In the genomic region with DNA sequence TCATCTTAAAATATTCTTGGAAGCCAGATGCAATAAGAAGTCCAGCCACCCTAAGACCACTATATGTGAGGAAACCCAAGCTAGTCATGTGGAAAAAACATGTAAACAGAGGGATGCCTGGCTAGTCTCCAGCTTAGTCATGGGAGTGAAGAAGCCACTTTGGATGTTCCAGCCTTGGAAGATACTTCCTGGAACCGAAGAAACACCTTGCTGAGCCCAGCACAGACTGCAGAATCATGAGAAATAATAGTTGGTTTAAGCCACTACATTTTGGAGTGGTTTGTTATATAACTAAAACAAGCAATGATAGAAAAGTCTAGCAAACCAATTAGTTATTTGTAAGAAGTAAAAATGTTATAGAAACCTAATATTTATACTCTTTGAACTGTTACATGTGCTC, we compare ENCODE assay signal across 19 cellular contexts. TPM values are rescaled to one million over a fixed set of nuclear protein-coding genes. Genes with fewer than 3 reads are reported as not detected.
DNase-seq lines count a peak whose midpoint lies in the region; ATAC-seq, FAIRE-seq and TF ChIP-seq lines count a peak whose summit lies in the region.
"Had no signal": no experiment of that assay in that cellular context is flagged by ENCODE, and none has a peak within 500 bp of the region (broad histone marks: within the 10 kb centered on the region; RNA-seq: fewer than 3 reads in every experiment).

No MANE protein-coding gene starts in this region.

- H3K27ac ChIP-seq in HepG2 (ENCODE audit: extremely low read length, insufficient read depth, low read length) (no peak overlapping the region), right lobe of liver (no peak overlapping the region)
- H3K27ac ChIP-seq: 22Rv1; A549; BLaER1 treated with 17β-estradiol and CSF1 and Interleukin-3, amounts not matched to agents 10 nM and 100 nM; C4-2B had no signal

- no peaks in the 10 kb centered on the region for H4K20me1 ChIP-seq in HepG2 (ENCODE audit: insufficient read depth, low read length)

- H3K4me2 ChIP-seq in HepG2 (ENCODE audit: low read depth, low read length): no peak overlapping the region
- H3K4me2 ChIP-seq: A549; BLaER1 treated with 17β-estradiol and CSF1 and Interleukin-3, amounts not matched to agents 10 nM and 100 nM had no signal

- CTCF ChIA-PET in HepG2 (lab: Yijun Ruan, JAX; ENCODE audit: low intra/inter-chr PET ratio, low total read pairs): no interaction called here

- POLR2A ChIA-PET in HepG2 (lab: Yijun Ruan, JAX): no interaction called here

- TF ChIP-seq EP300 in HepG2 (IDR thresholded peaks at IDR 0.05; ENCODE audit: low read depth in 2 of 2, low read length in 2 of 2): no peak
- TF ChIP-seq EP300 in HepG2 (CRISPR knock-in tag; IDR thresholded peaks at IDR 0.05; ENCODE audit: borderline replicate concordance): no peak

- BruUV-seq in HepG2 (replicated peaks; lab: Mats Ljungman, UMichigan): no TSS peak

- H3K9me3 ChIP-seq in HepG2 (ENCODE audit: low read length): peaks cover 4% of the 10 kb centered on the region; the same call in 1 of the 2 replicates
- H3K9me3 ChIP-seq in right lobe of liver: no peaks in the 10 kb centered on the region
- peaks cover 11% of the 10 kb centered on the region for H3K9me3 ChIP-seq in adipocyte (ENCODE audit: control insufficient read depth, low read length)

- H3K27me3 ChIP-seq in HepG2 (ENCODE audit: control insufficient read depth in 1 of 2, insufficient read depth in 2 of 2, low read length in 2 of 2) (no peaks in the 10 kb centered on the region; a peak in 1 of 5 replicates), right lobe of liver (no peaks in the 10 kb centered on the region), adipocyte (replicated peaks; ENCODE audit: control insufficient read depth, insufficient read depth, low read length) (no peaks in the 10 kb centered on the region)
- H3K27me3 ChIP-seq: BLaER1 treated with 17β-estradiol and CSF1 and Interleukin-3, amounts not matched to agents 10 nM and 100 nM had no signal

- no peak for TF ChIP-seq RAD21 in HepG2 (CRISPR knock-in tag; IDR thresholded peaks at IDR 0.05)

- H3K4me3 ChIP-seq in HepG2 (replicated peaks in 1 of 3; ENCODE audit: insufficient read depth in 1 of 3, low read depth in 2 of 3, low read length in 3 of 3) (no peak overlapping the region), right lobe of liver (no peak overlapping the region), adipocyte (ENCODE audit: low read length) (peak overlapping the region; percentile 36)
- H3K4me3 ChIP-seq: A549; BLaER1 treated with 17β-estradiol and CSF1 and Interleukin-3, amounts not matched to agents 10 nM and 100 nM had no signal

- peaks cover 5% of the 10 kb centered on the region for H3K79me2 ChIP-seq in HepG2 (ENCODE audit: insufficient read depth, low read length)

- H2AFZ ChIP-seq in HepG2 (ENCODE audit: low read length): no peak overlapping the region

- no peak for ATAC-seq in HepG2
- no peak for ATAC-seq in right lobe of liver
- ATAC-seq: A549; CD8-positive, alpha-beta T cell had no signal

- in situ Hi-C loops in HepG2 (cut with HindIII; ENCODE audit: extremely low pct_ligation_motif_present, low pct_unique_long_range_greater_than_20kb): no loop called here

- 96% methylated on average over 1 of the region's 1 CpG for WGBS in HepG2 (ENCODE audit: low lambda C conversion rate)
- 83% methylated on average over 1 of the region's 1 CpG for WGBS in right lobe of liver (ENCODE audit: insufficient coverage, low coverage, low lambda C conversion rate, missing lambda C conversion rate)

- FAIRE-seq in HepG2 (lab: Jason Lieb, UNC): no peak
- FAIRE-seq: A549, D721Med, G401.6, GM12891 had no signal

- intact Hi-C loops in HepG2 (cut with micrococcal nuclease; ENCODE audit: unreplicated experiment) (no loop called here), right lobe of liver (cut with DNase I) (no loop called here)

- H3K4me1 ChIP-seq in HepG2 (ENCODE audit: insufficient read depth, low read length) (no peaks in the 10 kb centered on the region), right lobe of liver (no peaks in the 10 kb centered on the region), adipocyte (ENCODE audit: control insufficient read depth, insufficient read depth, low read length) (peaks cover 7% of the 10 kb centered on the region)
- H3K4me1 ChIP-seq: A549; BLaER1 treated with 17β-estradiol and CSF1 and Interleukin-3, amounts not matched to agents 10 nM and 100 nM had no signal

- H3K36me3 ChIP-seq in HepG2 (replicated peaks in 1 of 2; ENCODE audit: control insufficient read depth in 1 of 2, insufficient read depth in 2 of 2, low read length in 2 of 2): peaks cover 2 to 63% of the 10 kb centered on the region in 2 experiments; a peak in 4 of 5 replicates
- peaks cover 0 to 44% (median 14%) of the 10 kb centered on the region in 4 donors for H3K36me3 ChIP-seq in right lobe of liver
- H3K36me3 ChIP-seq in adipocyte (ENCODE audit: control insufficient read depth, insufficient read depth, low read length, severe bottlenecking): peaks cover 69% of the 10 kb centered on the region

- no peak for TF ChIP-seq CTCF in HepG2 (CRISPR knock-in tag; IDR thresholded peaks at IDR 0.05)
- no peak for TF ChIP-seq CTCF in right lobe of liver (IDR thresholded peaks at IDR 0.05)

- no peak for TF ChIP-seq POLR2A in HepG2 (IDR thresholded peaks at IDR 0.05; ENCODE audit: insufficient read depth in 1 of 2, low read depth in 2 of 2, low read length in 2 of 2)
- no peak for TF ChIP-seq POLR2A in right lobe of liver (IDR thresholded peaks at IDR 0.05)

- H3K9ac ChIP-seq in HepG2 (ENCODE audit: insufficient read depth, low read depth, low read length) (no peak overlapping the region), adipocyte (ENCODE audit: low read length) (no peak overlapping the region)
- H3K9ac ChIP-seq: BLaER1 treated with 17β-estradiol and CSF1 and Interleukin-3, amounts not matched to agents 10 nM and 100 nM had no signal

- no peak for DNase-seq in HepG2 (ENCODE audit: low spot score)
- DNase-seq in right lobe of liver: no peak
- no peak for DNase-seq in adipocyte (ENCODE audit: low read depth)
- no peak for DNase-seq in inferior parietal cortex (ENCODE audit: extremely low spot score)
- DNase-seq in H4 (ENCODE audit: low spot score): no peak
- DNase-seq: AML-193; Caco-2; Calu3; CD4-positive, alpha-beta T cell; CD8-positive, alpha-beta T cell; DMS79 treated with DMSO at 0.1 percent for 48 hours; GF-D8 had no signal

TF ChIP-seq in HepG2, 621 proteins besides CTCF, POLR2A, EP300 and RAD21 (continues in another document):
- no peak for TF ChIP-seq TSC22D2 (CRISPR knock-in tag; IDR thresholded peaks at IDR 0.05; ENCODE audit: borderline replicate concordance)
- TF ChIP-seq PAX8 (CRISPR knock-in tag; IDR thresholded peaks at IDR 0.05; ENCODE audit: borderline replicate concordance): no peak

RNA-seq across cellular contexts. Expression of a gene that starts 12.6 kb away (rescaled TPM):
- 22.0 and 35.5 TPM in 2 replicates for total RNA-seq in HepG2 (2016; rRNA removed; fragmentation: Illumina TruSeq; extraction: Trizol)
- 4.9 and 5.7 TPM in 2 replicates for total RNA-seq in HepG2 (2016; cell fraction: cytosol; rRNA removed; fragmentation: Illumina TruSeq; extraction: Trizol; ENCODE audit: low read depth)
- total RNA-seq in HepG2 (2016; cell fraction: insoluble cytoplasmic fraction; rRNA removed; fragmentation: Illumina TruSeq; extraction: Trizol): 21.2 and 34.5 TPM in 2 replicates
- 6.9 and 7.5 TPM in 2 replicates for total RNA-seq in HepG2 (2016; cell fraction: membrane; rRNA removed; fragmentation: Illumina TruSeq; extraction: Trizol)
- 18.3 and 18.6 TPM in 2 replicates for total RNA-seq in HepG2 (2016; cell fraction: nucleus; rRNA removed; fragmentation: Illumina TruSeq; extraction: Trizol)
- polyA plus RNA-seq in HepG2 (2011; rRNA removed): 1.6 and 1.9 TPM in 2 replicates
- polyA plus RNA-seq in HepG2 (2011; cell fraction: cytosol; rRNA removed): 0.81 and 1.4 TPM in 2 replicates
- 1.2 and 2.6 TPM in 2 replicates for polyA plus RNA-seq in HepG2 (2011; cell fraction: nucleus; rRNA removed)
- polyA plus RNA-seq in HepG2 (2012): 5.7 and 6.2 TPM in 2 replicates
- 0.63 and 0.67 TPM in 2 replicates for polyA plus RNA-seq in HepG2 (2016; cell fraction: cytosol; fragmentation: Illumina TruSeq; extraction: Trizol; ENCODE audit: low read depth)
- 21.4 and 22.2 TPM in 2 replicates for polyA plus RNA-seq in HepG2 (2016; cell fraction: insoluble cytoplasmic fraction; fragmentation: Illumina TruSeq; extraction: Trizol; ENCODE audit: low read depth)
- 1.8 TPM in 2 replicates for polyA plus RNA-seq in HepG2 (2016; cell fraction: membrane; fragmentation: Illumina TruSeq; extraction: Trizol; ENCODE audit: low read depth)
- 14.0 and 16.6 TPM in 2 replicates for polyA plus RNA-seq in HepG2 (2016; cell fraction: nucleus; fragmentation: Illumina TruSeq; extraction: Trizol; ENCODE audit: insufficient read depth, low read depth)
- polyA minus RNA-seq in HepG2 (2011; rRNA and poly(A)+ RNA removed; ENCODE audit: low replicate concordance): 1.2 and 4.2 TPM in 2 replicates
- 2.9 and 3.1 TPM in 2 replicates for polyA minus RNA-seq in HepG2 (2011; cell fraction: cytosol; rRNA and poly(A)+ RNA removed)
- polyA minus RNA-seq in HepG2 (2011; cell fraction: nucleus; rRNA and poly(A)+ RNA removed): 6.1 and 6.8 TPM in 2 replicates
- 10 to 100 TPM; 10.8 to 18.2 (median 14.7) TPM for total RNA-seq in right lobe of liver
- 22.6 and 26.8 TPM in 2 replicates for total RNA-seq in H4 (2014; rRNA removed; shearing (Covaris generic))

RNA-seq across cellular contexts. Expression of a gene that starts 12.9 kb away (rescaled TPM):
- total RNA-seq in HepG2 (2016; rRNA removed; fragmentation: Illumina TruSeq; extraction: Trizol) (91.5 and 141 TPM in 2 replicates), right lobe of liver (10 to 100 TPM; 24.7 to 42.4 (median 31.9) TPM)
- total RNA-seq in HepG2 (2016; cell fraction: cytosol; rRNA removed; fragmentation: Illumina TruSeq; extraction: Trizol; ENCODE audit: low read depth): 10.2 and 11.9 TPM in 2 replicates
- 94.0 and 139 TPM in 2 replicates for total RNA-seq in HepG2 (2016; cell fraction: insoluble cytoplasmic fraction; rRNA removed; fragmentation: Illumina TruSeq; extraction: Trizol)
- total RNA-seq in HepG2 (2016; cell fraction: membrane; rRNA removed; fragmentation: Illumina TruSeq; extraction: Trizol): 12.3 and 16.8 TPM in 2 replicates
- 65.3 and 67.5 TPM in 2 replicates for total RNA-seq in HepG2 (2016; cell fraction: nucleus; rRNA removed; fragmentation: Illumina TruSeq; extraction: Trizol)
- polyA plus RNA-seq in HepG2 (2011; rRNA removed): 14.0 and 16.4 TPM in 2 replicates
- polyA plus RNA-seq in HepG2 (2011; cell fraction: cytosol; rRNA removed): 5.9 and 9.5 TPM in 2 replicates
- 8.6 and 13.7 TPM in 2 replicates for polyA plus RNA-seq in HepG2 (2011; cell fraction: nucleus; rRNA removed)
- 35.3 and 45.7 TPM in 2 replicates for polyA plus RNA-seq in HepG2 (2012)
- 1.9 and 2.2 TPM in 2 replicates for polyA plus RNA-seq in HepG2 (2016; cell fraction: cytosol; fragmentation: Illumina TruSeq; extraction: Trizol; ENCODE audit: low read depth)
- 71.9 and 74.9 TPM in 2 replicates for polyA plus RNA-seq in HepG2 (2016; cell fraction: insoluble cytoplasmic fraction; fragmentation: Illumina TruSeq; extraction: Trizol; ENCODE audit: low read depth)
- 3.5 and 4.4 TPM in 2 replicates for polyA plus RNA-seq in HepG2 (2016; cell fraction: membrane; fragmentation: Illumina TruSeq; extraction: Trizol; ENCODE audit: low read depth)
- 39.6 and 40.4 TPM in 2 replicates for polyA plus RNA-seq in HepG2 (2016; cell fraction: nucleus; fragmentation: Illumina TruSeq; extraction: Trizol; ENCODE audit: insufficient read depth, low read depth)
- polyA minus RNA-seq in HepG2 (2011; rRNA and poly(A)+ RNA removed; ENCODE audit: low replicate concordance): 19.7 and 55.5 TPM in 2 replicates
- polyA minus RNA-seq in HepG2 (2011; cell fraction: cytosol; rRNA and poly(A)+ RNA removed): 38.2 and 40.3 TPM in 2 replicates
- 86.0 and 94.4 TPM in 2 replicates for polyA minus RNA-seq in HepG2 (2011; cell fraction: nucleus; rRNA and poly(A)+ RNA removed)
- total RNA-seq in H4 (2014; rRNA removed; shearing (Covaris generic)): 95.0 and 125 TPM in 2 replicates
